31 cellular contexts compared by ENCODE assay signal in the genomic region with DNA sequence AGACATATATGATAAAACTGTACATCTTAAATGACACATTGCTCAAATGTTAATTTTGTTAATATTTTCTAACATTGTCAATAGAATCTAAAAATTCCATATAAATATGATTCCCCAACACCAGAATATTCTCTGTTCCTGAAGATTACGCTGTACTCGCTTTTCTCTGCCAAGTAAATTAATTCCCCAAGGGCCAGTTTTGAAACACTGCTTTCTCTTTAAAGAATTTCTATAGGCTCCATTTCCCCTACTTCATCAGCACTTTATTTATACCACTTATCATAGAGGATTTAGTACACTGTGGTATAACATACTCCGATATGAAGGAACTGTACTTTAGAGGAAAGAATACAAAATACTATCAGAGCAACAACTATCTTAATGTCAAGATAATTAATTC.
"Had no signal": no experiment of that assay in that cellular context is flagged by ENCODE, and none has a peak within 500 bp of the region (broad histone marks: within the 10 kb centered on the region; RNA-seq: fewer than 3 reads in every experiment).

No MANE protein-coding gene starts in this region.

- H3K9me3 Mint-ChIP-seq: activated B cell treated with CpG ODN at 0.5 μM for 24 hours; activated CD4-positive, alpha-beta memory T cell treated with anti-CD3 and anti-CD28 coated beads for 36 hours; activated CD4-positive, alpha-beta T cell treated with anti-CD3 and anti-CD28 coated beads, Interleukin-2, amount 10 ng/mL, durations not matched to agents 24 days and 14 days; activated CD8-positive, alpha-beta T cell treated with anti-CD3 and anti-CD28 coated beads for 36 hours; activated naive CD4-positive, alpha-beta T cell treated with anti-CD3 and anti-CD28 coated beads, Interleukin-2, amount 10 ng/mL, durations not matched to agents 7 days and 5 days; activated naive CD4-positive, alpha-beta T cell treated with anti-CD3 and anti-CD28 coated beads, Interleukin-2, amount 50 U/mL, for 24 hours; activated naive CD8-positive, alpha-beta T cell treated with anti-CD3 and anti-CD28 coated beads, Interleukin-2, amount 10 ng/mL, durations not matched to agents 7 days and 5 days; activated naive CD8-positive, alpha-beta T cell treated with anti-CD3 and anti-CD28 coated beads, Interleukin-2, amount 50 U/mL, for 24 hours; activated T-cell treated with anti-CD3 and anti-CD28 coated beads, Interleukin-2, amount 50 U/mL, for 24 hours; activated T-helper 2 cell treated with anti-CD3 and anti-CD28 coated beads, Interferon-gamma antibody, Interleukin-2, Interleukin-4, amounts not matched to agents 10 μg/mL and 5 μg/mL and 100 μg/mL, durations not matched to agents 14 hours and 24 hours and 36 hours; brain; central memory CD8-positive, alpha-beta T cell; T-helper 2 cell treated with Interferon-gamma antibody and Interleukin-4, amounts not matched to agents 5 μg/mL and 100 μg/mL, for 36 hours had no signal

- DNase-seq: activated B cell treated with CpG ODN at 0.5 μM for 24 hours; activated CD4-positive, alpha-beta memory T cell treated with anti-CD3 and anti-CD28 coated beads for 36 hours; activated CD4-positive, alpha-beta T cell treated with anti-CD3 and anti-CD28 coated beads for 4 hours; activated CD4-positive, alpha-beta T cell treated with anti-CD3 and anti-CD28 coated beads, Interleukin-2, amount 10 ng/mL, durations not matched to agents 24 days and 14 days; activated CD4-positive, alpha-beta T cell treated with anti-CD3 and anti-CD28 coated beads, Interleukin-2, amount 50 U/mL, for 1 hour; activated CD4-positive, alpha-beta T cell treated with anti-CD3 and anti-CD28 coated beads, Interleukin-2, amount 50 U/mL, for 4 hours; activated CD4-positive, CD25-positive, alpha-beta regulatory T cell treated with anti-CD3 and anti-CD28 coated beads, Interleukin-2, amount 50 U/mL, for 72 hours; activated CD8-positive, alpha-beta memory T cell treated with anti-CD3 and anti-CD28 coated beads, Interleukin-2, amount 50 U/mL, for 48 hours; activated CD8-positive, alpha-beta T cell treated with anti-CD3 and anti-CD28 coated beads for 36 hours; activated effector memory CD4-positive, alpha-beta T cell treated with Interleukin-2 at 50 U/mL for 16 hours; activated gamma-delta T cell; activated naive CD4-positive, alpha-beta T cell treated with anti-CD3 and anti-CD28 coated beads, Interleukin-2, amount 10 ng/mL, durations not matched to agents 7 days and 5 days; activated naive CD4-positive, alpha-beta T cell treated with Interleukin-2 at 50 U/mL for 16 hours; activated naive CD8-positive, alpha-beta T cell treated with anti-CD3 and anti-CD28 coated beads, Interleukin-2, amount 10 ng/mL, durations not matched to agents 7 days and 5 days; activated naive CD8-positive, alpha-beta T cell treated with anti-CD3 and anti-CD28 coated beads, Interleukin-2, amount 50 U/mL, for 24 hours; activated T-cell treated with anti-CD3 and anti-CD28 coated beads, Interleukin-2, amount 50 U/mL, for 24 hours; activated T-cell treated with anti-CD3 and anti-CD28 coated beads, Interleukin-2, amount 50 U/mL, for 48 hours; amygdala; anterior cingulate cortex; caudate nucleus; cerebellar nuclear complex; colonic mucosa; T-helper 2 cell; T-helper 9 cell had no signal

- H3K27me3 Mint-ChIP-seq: activated B cell treated with CpG ODN at 0.5 μM for 24 hours; activated CD4-positive, alpha-beta memory T cell treated with anti-CD3 and anti-CD28 coated beads for 36 hours; activated CD4-positive, alpha-beta T cell treated with anti-CD3 and anti-CD28 coated beads, Interleukin-2, amount 10 ng/mL, durations not matched to agents 24 days and 14 days; activated CD8-positive, alpha-beta T cell treated with anti-CD3 and anti-CD28 coated beads for 36 hours; activated naive CD4-positive, alpha-beta T cell treated with anti-CD3 and anti-CD28 coated beads, Interleukin-2, amount 10 ng/mL, durations not matched to agents 7 days and 5 days; activated naive CD4-positive, alpha-beta T cell treated with anti-CD3 and anti-CD28 coated beads, Interleukin-2, amount 50 U/mL, for 24 hours; activated naive CD8-positive, alpha-beta T cell; activated naive CD8-positive, alpha-beta T cell treated with anti-CD3 and anti-CD28 coated beads, Interleukin-2, amount 10 ng/mL, durations not matched to agents 7 days and 5 days; activated naive CD8-positive, alpha-beta T cell treated with anti-CD3 and anti-CD28 coated beads, Interleukin-2, amount 50 U/mL, for 24 hours; activated T-cell treated with anti-CD3 and anti-CD28 coated beads, Interleukin-2, amount 50 U/mL, for 24 hours; brain; central memory CD8-positive, alpha-beta T cell had no signal

- ATAC-seq: activated CD8-positive, alpha-beta T cell treated with anti-CD3 and anti-CD28 coated beads for 36 hours; activated naive CD8-positive, alpha-beta T cell treated with anti-CD3 and anti-CD28 coated beads, Interleukin-2, amount 50 U/mL, for 24 hours had no signal

- FAIRE-seq: bronchial epithelial cell had no signal

- H3K4me1 Mint-ChIP-seq: activated CD4-positive, alpha-beta T cell treated with anti-CD3 and anti-CD28 coated beads, Interleukin-2, amount 10 ng/mL, durations not matched to agents 24 days and 14 days; activated naive CD4-positive, alpha-beta T cell treated with anti-CD3 and anti-CD28 coated beads, Interleukin-2, amount 10 ng/mL, durations not matched to agents 7 days and 5 days; activated naive CD4-positive, alpha-beta T cell treated with anti-CD3 and anti-CD28 coated beads, Interleukin-2, amount 50 U/mL, for 24 hours; activated naive CD8-positive, alpha-beta T cell treated with anti-CD3 and anti-CD28 coated beads, Interleukin-2, amount 10 ng/mL, durations not matched to agents 7 days and 5 days; activated naive CD8-positive, alpha-beta T cell treated with anti-CD3 and anti-CD28 coated beads, Interleukin-2, amount 50 U/mL, for 24 hours; central memory CD8-positive, alpha-beta T cell had no signal

- H3K36me3 Mint-ChIP-seq: activated CD4-positive, alpha-beta memory T cell treated with anti-CD3 and anti-CD28 coated beads for 36 hours; activated naive CD4-positive, alpha-beta T cell treated with anti-CD3 and anti-CD28 coated beads, Interleukin-2, amount 10 ng/mL, durations not matched to agents 7 days and 5 days; activated naive CD8-positive, alpha-beta T cell treated with anti-CD3 and anti-CD28 coated beads, Interleukin-2, amount 10 ng/mL, durations not matched to agents 7 days and 5 days had no signal

- H3K27ac Mint-ChIP-seq: activated B cell treated with CpG ODN at 0.5 μM for 24 hours; activated CD4-positive, alpha-beta memory T cell treated with anti-CD3 and anti-CD28 coated beads for 36 hours; activated CD4-positive, alpha-beta T cell treated with anti-CD3 and anti-CD28 coated beads, Interleukin-2, amount 10 ng/mL, durations not matched to agents 24 days and 14 days; activated CD8-positive, alpha-beta T cell treated with anti-CD3 and anti-CD28 coated beads for 36 hours; activated naive CD4-positive, alpha-beta T cell treated with anti-CD3 and anti-CD28 coated beads, Interleukin-2, amount 10 ng/mL, durations not matched to agents 7 days and 5 days; activated naive CD4-positive, alpha-beta T cell treated with anti-CD3 and anti-CD28 coated beads, Interleukin-2, amount 50 U/mL, for 24 hours; activated naive CD8-positive, alpha-beta T cell; activated naive CD8-positive, alpha-beta T cell treated with anti-CD3 and anti-CD28 coated beads, Interleukin-2, amount 10 ng/mL, durations not matched to agents 7 days and 5 days; activated naive CD8-positive, alpha-beta T cell treated with anti-CD3 and anti-CD28 coated beads, Interleukin-2, amount 50 U/mL, for 24 hours; activated T-cell treated with anti-CD3 and anti-CD28 coated beads, Interleukin-2, amount 50 U/mL, for 24 hours; activated T-helper 2 cell treated with anti-CD3 and anti-CD28 coated beads, Interferon-gamma antibody, Interleukin-2, Interleukin-4, amounts not matched to agents 10 μg/mL and 5 μg/mL and 100 μg/mL, durations not matched to agents 14 hours and 24 hours and 36 hours; brain; T-helper 2 cell treated with Interferon-gamma antibody and Interleukin-4, amounts not matched to agents 5 μg/mL and 100 μg/mL, for 36 hours had no signal

- H3K4me3 Mint-ChIP-seq: activated B cell treated with CpG ODN at 0.5 μM for 24 hours; activated CD4-positive, alpha-beta memory T cell treated with anti-CD3 and anti-CD28 coated beads for 36 hours; activated CD4-positive, alpha-beta T cell treated with anti-CD3 and anti-CD28 coated beads, Interleukin-2, amount 10 ng/mL, durations not matched to agents 24 days and 14 days; activated CD8-positive, alpha-beta T cell treated with anti-CD3 and anti-CD28 coated beads for 36 hours; activated naive CD4-positive, alpha-beta T cell treated with anti-CD3 and anti-CD28 coated beads, Interleukin-2, amount 10 ng/mL, durations not matched to agents 7 days and 5 days; activated naive CD4-positive, alpha-beta T cell treated with anti-CD3 and anti-CD28 coated beads, Interleukin-2, amount 50 U/mL, for 24 hours; activated naive CD8-positive, alpha-beta T cell; activated naive CD8-positive, alpha-beta T cell treated with anti-CD3 and anti-CD28 coated beads, Interleukin-2, amount 10 ng/mL, durations not matched to agents 7 days and 5 days; activated naive CD8-positive, alpha-beta T cell treated with anti-CD3 and anti-CD28 coated beads, Interleukin-2, amount 50 U/mL, for 24 hours; activated T-cell treated with anti-CD3 and anti-CD28 coated beads, Interleukin-2, amount 50 U/mL, for 24 hours; brain; central memory CD8-positive, alpha-beta T cell; T-helper 2 cell treated with Interferon-gamma antibody and Interleukin-4, amounts not matched to agents 5 μg/mL and 100 μg/mL, for 36 hours had no signal
